16 cellular contexts compared by ENCODE assay signal in genomic region chr15:87287156-87287555, GRCh38.
A peak's percentile ranks its signal among the peaks of the same experiment; 100 is the strongest.
DNase-seq lines count a peak whose midpoint lies in the region; ATAC-seq and TF ChIP-seq lines count a peak whose summit lies in the region.
"Had no signal": no experiment of that assay in that cellular context is flagged by ENCODE, and none has a peak within 500 bp of the region (broad histone marks: within the 10 kb centered on the region; RNA-seq: fewer than 3 reads in every experiment).

No MANE protein-coding gene starts in this region.

- POLR2A ChIA-PET in RWPE1 (lab: Yijun Ruan, JAX; ENCODE audit: low non-redundant PET), result no interaction called here

- intact Hi-C loops in natural killer cell (cut with micrococcal nuclease), result no loop called here

- H3K9me3 Mint-ChIP-seq in osteocyte (ENCODE audit: unreplicated experiment) (peaks cover 25% of the 10 kb centered on the region), natural killer cell (peaks cover 2 to 9% of the 10 kb centered on the region in 2 donors)
- H3K9me3 Mint-ChIP-seq: activated naive CD8-positive, alpha-beta T cell treated with anti-CD3 and anti-CD28 coated beads, Interleukin-2, amount 10 ng/mL, durations not matched to agents 7 days and 5 days had no signal

- H3K4me3 Mint-ChIP-seq in osteocyte (ENCODE audit: unreplicated experiment) (no peak overlapping the region), natural killer cell (no peak overlapping the region)
- H3K4me3 Mint-ChIP-seq: activated naive CD8-positive, alpha-beta T cell treated with anti-CD3 and anti-CD28 coated beads, Interleukin-2, amount 10 ng/mL, durations not matched to agents 7 days and 5 days; CD4-positive, CD25-positive, alpha-beta regulatory T cell had no signal

- H3K27me3 Mint-ChIP-seq in osteocyte (ENCODE audit: unreplicated experiment) (no peaks in the 10 kb centered on the region), natural killer cell (ENCODE audit: low read depth in 2 of 2) (no peaks in the 10 kb centered on the region)
- H3K27me3 Mint-ChIP-seq: activated naive CD8-positive, alpha-beta T cell treated with anti-CD3 and anti-CD28 coated beads, Interleukin-2, amount 10 ng/mL, durations not matched to agents 7 days and 5 days; CD4-positive, CD25-positive, alpha-beta regulatory T cell had no signal

- no peaks in the 10 kb centered on the region for H3K36me3 Mint-ChIP-seq in osteocyte (ENCODE audit: unreplicated experiment)
- H3K36me3 Mint-ChIP-seq in natural killer cell, result no peaks in the 10 kb centered on the region
- H3K36me3 Mint-ChIP-seq: activated naive CD8-positive, alpha-beta T cell treated with anti-CD3 and anti-CD28 coated beads, Interleukin-2, amount 10 ng/mL, durations not matched to agents 7 days and 5 days; CD4-positive, CD25-positive, alpha-beta regulatory T cell had no signal

- DNase-seq in ELR (ENCODE audit: low read depth) (peak; percentile 89), RWPE1 (ENCODE audit: low spot score) (peak; percentile 58), epithelial cell of prostate (ENCODE audit: low read depth, low spot score) (peak; percentile 93), osteocyte (ENCODE audit: extremely low spot score, unreplicated experiment) (no peak), natural killer cell (no peak)
- DNase-seq: activated CD4-positive, CD25-positive, alpha-beta regulatory T cell treated with anti-CD3 and anti-CD28 coated beads, Interleukin-2, amount 50 U/mL, for 72 hours; activated naive CD8-positive, alpha-beta T cell treated with anti-CD3 and anti-CD28 coated beads, Interleukin-2, amount 10 ng/mL, durations not matched to agents 7 days and 5 days; CD4-positive, CD25-positive, alpha-beta regulatory T cell; dermis blood vessel endothelial cell; H7; MM.1S; stimulated activated naive CD8-positive, alpha-beta T cell treated with anti-CD3 and anti-CD28 coated beads, Interleukin-15, Interleukin-2, amounts not matched to agents 100 U/mL and 50 U/mL, for 24 hours; T-helper 1 cell had no signal

- no peak for TF ChIP-seq CTCF in RWPE1 (conservative IDR thresholded peaks at IDR 0.05; ENCODE audit: low read depth)
- TF ChIP-seq CTCF in osteocyte (IDR thresholded peaks at IDR 0.05), result no peak
- TF ChIP-seq CTCF in natural killer cell (IDR thresholded peaks at IDR 0.05), result no peak

- CTCF ChIA-PET in RWPE1 (lab: Yijun Ruan, JAX), result no interaction called here

- peaks cover 3% of the 10 kb centered on the region for H3K4me1 Mint-ChIP-seq in osteocyte (ENCODE audit: unreplicated experiment)
- no peaks in the 10 kb centered on the region for H3K4me1 Mint-ChIP-seq in natural killer cell
- H3K4me1 Mint-ChIP-seq: CD4-positive, CD25-positive, alpha-beta regulatory T cell had no signal

- H3K27ac ChIP-seq in RWPE1, result no peak overlapping the region
- H3K27ac ChIP-seq in epithelial cell of prostate, result peak overlapping the region; percentile 63

- ATAC-seq in GM21528 (IDR thresholded peaks at IDR 0.05; ENCODE audit: low FRiP score, unreplicated experiment) (no peak), HG03432 (IDR thresholded peaks at IDR 0.05; ENCODE audit: unreplicated experiment) (no peak), natural killer cell (no peak), GM21786 (IDR thresholded peaks at IDR 0.05; ENCODE audit: unreplicated experiment) (no peak)
- ATAC-seq: stimulated activated naive CD8-positive, alpha-beta T cell treated with anti-CD3 and anti-CD28 coated beads, Interleukin-15, Interleukin-2, amounts not matched to agents 100 U/mL and 50 U/mL, for 24 hours had no signal

- peak overlapping the region; percentile 1 for H3K27ac Mint-ChIP-seq in osteocyte (ENCODE audit: unreplicated experiment)
- no peak overlapping the region for H3K27ac Mint-ChIP-seq in natural killer cell
- H3K27ac Mint-ChIP-seq: activated naive CD8-positive, alpha-beta T cell treated with anti-CD3 and anti-CD28 coated beads, Interleukin-2, amount 10 ng/mL, durations not matched to agents 7 days and 5 days; CD4-positive, CD25-positive, alpha-beta regulatory T cell had no signal

Comparison
In these comparisons a context has a peak if more than half of its experiments do, and no peak if none do; other contexts are left out.
1. DNase-seq: peak in ELR (single experiment), RWPE1 (single experiment) and epithelial cell of prostate (single experiment); none in osteocyte (single experiment) and natural killer cell (single experiment).